11 cellular contexts compared by ENCODE assay signal in the genomic region with DNA sequence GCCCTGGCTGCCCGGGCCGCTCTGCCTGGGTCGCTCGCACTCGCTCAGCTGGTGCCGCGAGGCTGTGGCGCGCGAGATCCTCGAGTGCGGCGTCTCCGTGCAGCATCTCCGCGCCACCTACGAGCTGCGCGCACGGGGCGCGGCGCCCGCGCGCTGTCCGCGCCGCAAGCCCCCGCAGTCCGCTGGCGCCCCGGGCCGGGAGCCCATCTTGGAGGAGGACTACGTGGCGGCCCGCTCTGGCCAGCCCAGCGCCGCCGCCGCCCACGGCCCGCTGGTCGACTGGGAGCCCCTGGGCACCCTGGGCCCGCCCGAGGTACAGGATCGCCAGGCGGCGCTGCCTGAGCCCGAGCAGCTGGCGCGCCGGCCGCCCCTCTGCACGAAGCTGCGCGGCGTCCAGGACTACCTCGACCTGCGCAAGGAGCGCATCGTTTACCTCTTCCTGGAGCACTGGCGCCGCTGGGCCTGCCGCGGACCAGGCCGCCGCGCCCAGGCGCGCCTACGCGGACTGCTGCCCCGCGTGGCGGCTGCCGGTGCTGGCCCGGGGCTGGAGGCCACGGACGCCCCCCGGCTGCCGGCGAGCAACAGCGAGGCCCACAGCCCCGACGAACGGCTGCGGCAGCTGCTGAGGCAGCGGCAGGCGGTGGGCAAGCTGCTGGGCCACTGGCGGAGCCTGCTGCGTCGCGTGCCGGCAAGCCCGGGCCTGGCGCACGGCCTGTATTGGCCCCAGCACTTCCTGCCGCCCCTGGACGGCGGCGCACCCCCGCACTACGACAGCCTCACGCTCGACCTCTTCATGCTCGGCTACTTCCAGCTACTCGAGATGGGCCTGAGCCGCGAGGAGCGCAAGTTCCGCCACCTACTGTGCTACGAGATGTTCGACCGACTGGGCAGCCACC. TPM values are rescaled to one million over a fixed set of nuclear protein-coding genes. Genes with fewer than 3 reads are reported as not detected.
DNase-seq lines count a peak whose midpoint lies in the region; ATAC-seq, FAIRE-seq and TF ChIP-seq lines count a peak whose summit lies in the region.
"Had no signal": no experiment of that assay in that cellular context is flagged by ENCODE, and none has a peak within 500 bp of the region (broad histone marks: within the 10 kb centered on the region; RNA-seq: fewer than 3 reads in every experiment).

No MANE protein-coding gene starts in this region.

- H3K9ac ChIP-seq in keratinocyte (ENCODE audit: control insufficient read depth, extremely low read depth, insufficient read depth, low read length) = no peak overlapping the region

- peaks cover 6% of the 10 kb centered on the region for H3K4me1 Mint-ChIP-seq in activated naive CD8-positive, alpha-beta T cell treated with anti-CD3 and anti-CD28 coated beads for 36 hours

- dilution Hi-C loops in keratinocyte (cut with MboI; ENCODE audit: extremely low pct_ligation_motif_present, low sequenced_read_pairs) = no loop called here

- no peaks in the 10 kb centered on the region for H4K20me1 ChIP-seq in keratinocyte (ENCODE audit: control insufficient read depth, extremely low read depth, insufficient read depth, low read length)

- peak overlapping the region; percentile 22 for H3K4me2 ChIP-seq in keratinocyte (ENCODE audit: control insufficient read depth, extremely low read depth, insufficient read depth, low read depth, low read length)

- H3K27me3 Mint-ChIP-seq in activated naive CD8-positive, alpha-beta T cell treated with anti-CD3 and anti-CD28 coated beads for 36 hours = peaks cover 55% of the 10 kb centered on the region

- H3K27ac Mint-ChIP-seq in activated naive CD8-positive, alpha-beta T cell treated with anti-CD3 and anti-CD28 coated beads for 36 hours = no peak overlapping the region

- no peak overlapping the region for H3K4me3 ChIP-seq in H7 (ENCODE audit: insufficient read depth, low read depth, low read length)
- no peak overlapping the region for H3K4me3 ChIP-seq in keratinocyte (ENCODE audit: control insufficient read depth in 2 of 3, extremely low read depth in 1 of 3, insufficient read depth in 2 of 3, low read depth in 1 of 3, low read length in 3 of 3)
- H3K4me3 ChIP-seq in dorsolateral prefrontal cortex = peak overlapping the region in 1 of 59 donors; percentile 4

- H3K9me3 Mint-ChIP-seq in activated naive CD8-positive, alpha-beta T cell treated with anti-CD3 and anti-CD28 coated beads for 36 hours = no peaks in the 10 kb centered on the region

- ATAC-seq in HG03097 (IDR thresholded peaks at IDR 0.05; ENCODE audit: low FRiP score, unreplicated experiment) = no peak

- H3K36me3 ChIP-seq in H7 (replicated peaks; ENCODE audit: control insufficient read depth, insufficient read depth, low read length) = no peaks in the 10 kb centered on the region
- H3K36me3 ChIP-seq in keratinocyte (ENCODE audit: control insufficient read depth in 2 of 2, extremely low read depth in 1 of 2, insufficient read depth in 2 of 2, low read length in 2 of 2) = no peaks in the 10 kb centered on the region

- H3K4me3 Mint-ChIP-seq in activated naive CD8-positive, alpha-beta T cell treated with anti-CD3 and anti-CD28 coated beads for 36 hours = no peak overlapping the region

- DNase-seq in AG20443 (ENCODE audit: low spot score) (peak; percentile 48), H7 (peak; percentile 86), keratinocyte (ENCODE audit: low read depth, low spot score) (no peak), epidermal melanocyte (ENCODE audit: insufficient read length, low spot score) (no peak), dorsolateral prefrontal cortex (no peak), SW 1271 (lab: John Stamatoyannopoulos, UW) (no peak)
- peak; percentile 51 for DNase-seq in activated naive CD8-positive, alpha-beta T cell treated with anti-CD3 and anti-CD28 coated beads for 36 hours
- DNase-seq: esophagus squamous epithelium, left cardiac atrium had no signal

- H3K9me1 ChIP-seq in keratinocyte (ENCODE audit: control insufficient read depth, extremely low read depth, insufficient read depth, low read length) = no peaks in the 10 kb centered on the region

- no peaks in the 10 kb centered on the region for H3K36me3 Mint-ChIP-seq in activated naive CD8-positive, alpha-beta T cell treated with anti-CD3 and anti-CD28 coated beads for 36 hours

- no peaks in the 10 kb centered on the region for H3K4me1 ChIP-seq in keratinocyte (ENCODE audit: control insufficient read depth, extremely low read depth, insufficient read depth, low read length)

- H3K27me3 ChIP-seq in H7 (ENCODE audit: control insufficient read depth, insufficient read depth, low read length) = peaks cover under 1% of the 10 kb centered on the region; the same call in 1 of the 2 replicates
- H3K27me3 ChIP-seq in keratinocyte (ENCODE audit: control insufficient read depth, extremely low read depth, insufficient read depth, low read length) = peaks cover 37% of the 10 kb centered on the region
- peaks cover 0 to 83% (median 59%) of the 10 kb centered on the region in 45 donors for H3K27me3 ChIP-seq in dorsolateral prefrontal cortex

- intact Hi-C loops in dorsolateral prefrontal cortex (cut with DNase I) = no loop called here

- no peak for FAIRE-seq in keratinocyte (lab: Jason Lieb, UNC)

- no peaks in the 10 kb centered on the region for H3K9me3 ChIP-seq in keratinocyte (ENCODE audit: control insufficient read depth, low read depth, low read length)
- H3K9me3 ChIP-seq: esophagus squamous epithelium had no signal

- H2AFZ ChIP-seq in keratinocyte (ENCODE audit: control insufficient read depth, low read length) = peak overlapping the region; percentile 19

- H3K27ac ChIP-seq in keratinocyte (ENCODE audit: control insufficient read depth, insufficient read depth, low read length) (no peak overlapping the region), dorsolateral prefrontal cortex (no peak overlapping the region)
- H3K27ac ChIP-seq: esophagus squamous epithelium had no signal

- TF ChIP-seq CTCF in keratinocyte (optimal IDR thresholded peaks at IDR 0.05 in 1 of 3, IDR thresholded peaks at IDR 0.05 in 1 of 3, conservative IDR thresholded peaks at IDR 0.05 in 1 of 3; ENCODE audit: extremely low read depth in 1 of 3, insufficient read depth in 2 of 3, low read length in 3 of 3) (peak in 1 of 3 experiments; percentile 15), dorsolateral prefrontal cortex (IDR thresholded peaks at IDR 0.05 in 54 of 56, conservative IDR thresholded peaks at IDR 0.05 in 2 of 56; ENCODE audit: low read depth in 1 of 56, partially characterized antibody in 56 of 56) (no peak)

- no peaks in the 10 kb centered on the region for H3K79me2 ChIP-seq in keratinocyte (ENCODE audit: control insufficient read depth, insufficient read depth, low read length)

RNA-seq across cellular contexts. Expression of a gene that starts 10.9 kb away (rescaled TPM):
- total RNA-seq in H7 (2014; rRNA removed; shearing (Covaris generic)) = 5.4 and 15.7 TPM in 2 replicates
- 10 to 100 TPM; 64.7 to 67.8 TPM for total RNA-seq in activated naive CD8-positive, alpha-beta T cell treated with anti-CD3 and anti-CD28 coated beads for 36 hours
- polyA plus RNA-seq in keratinocyte = 12.2 to 35.8 TPM (median 12.4 TPM) in 3 replicates
- 7.1 TPM for polyA plus RNA-seq in keratinocyte (2011; ENCODE audit: low read depth)
- polyA plus RNA-seq in keratinocyte (2011; cell fraction: cytosol; rRNA removed) = 3.6 and 6.6 TPM in 2 replicates
- 100 and 140 TPM in 2 replicates for polyA plus RNA-seq in keratinocyte (2011; cell fraction: nucleus; rRNA removed)
- 16.7 and 29.9 TPM in 2 replicates for polyA plus RNA-seq in keratinocyte (2012; ENCODE audit: low replicate concordance)
- polyA minus RNA-seq in keratinocyte = 11.3 to 20.1 TPM (median 11.4 TPM) in 3 replicates
- 6.1 TPM for polyA minus RNA-seq in keratinocyte (2011; cell fraction: cytosol; rRNA and poly(A)+ RNA removed)
- polyA minus RNA-seq in keratinocyte (2011; cell fraction: nucleus; rRNA and poly(A)+ RNA removed) = 17.1 and 23.7 TPM in 2 replicates
- total RNA-seq in dorsolateral prefrontal cortex = 100 to 1,000 TPM in 3 of 120 experiments, 10 to 100 TPM in 117; 15.2 to 106 (median 54.0) TPM

RNA-seq across cellular contexts. Expression of a gene that starts 30.5 kb away (rescaled TPM):
- 8.7 and 9.3 TPM in 2 replicates for total RNA-seq in H7 (2014; rRNA removed; shearing (Covaris generic))
- total RNA-seq in activated naive CD8-positive, alpha-beta T cell treated with anti-CD3 and anti-CD28 coated beads for 36 hours = under 1 TPM; 0.39 to 0.44 TPM
- 0.47 to 3.6 TPM (median 1.2 TPM) in 3 replicates for polyA plus RNA-seq in keratinocyte
- 4.3 TPM for polyA plus RNA-seq in keratinocyte (2011; ENCODE audit: low read depth)
- 1.0 and 4.6 TPM in 2 replicates for polyA plus RNA-seq in keratinocyte (2011; cell fraction: cytosol; rRNA removed)
- 7.3 and 11.3 TPM in 2 replicates for polyA plus RNA-seq in keratinocyte (2011; cell fraction: nucleus; rRNA removed)
- polyA plus RNA-seq in keratinocyte (2012; ENCODE audit: low replicate concordance) = 2.4 and 17.9 TPM in 2 replicates
- 0.48 to 4.3 TPM (median 2.2 TPM) in 3 replicates for polyA minus RNA-seq in keratinocyte
- 13.4 TPM for polyA minus RNA-seq in keratinocyte (2011; cell fraction: cytosol; rRNA and poly(A)+ RNA removed)
- 3.1 and 3.3 TPM in 2 replicates for polyA minus RNA-seq in keratinocyte (2011; cell fraction: nucleus; rRNA and poly(A)+ RNA removed)
- 1 to 10 TPM in 40 of 120 experiments, under 1 TPM in 23, not detected in 57; 0.26 to 5.3 (median 1.2) TPM for total RNA-seq in dorsolateral prefrontal cortex
- total RNA-seq: HT1080 had no signal

RNA-seq across cellular contexts. Expression of a gene that starts 35.4 kb away (rescaled TPM):
- 0.04 and 0.62 TPM in 2 replicates for total RNA-seq in H7 (2014; rRNA removed; shearing (Covaris generic))
- not detected for total RNA-seq in activated naive CD8-positive, alpha-beta T cell treated with anti-CD3 and anti-CD28 coated beads for 36 hours
- polyA plus RNA-seq in keratinocyte = 30.1 to 51.6 TPM (median 33.9 TPM) in 3 replicates
- polyA plus RNA-seq in keratinocyte (2011; ENCODE audit: low read depth) = 20.4 TPM
- polyA plus RNA-seq in keratinocyte (2011; cell fraction: cytosol; rRNA removed) = 32.5 and 63.3 TPM in 2 replicates
- polyA plus RNA-seq in keratinocyte (2011; cell fraction: nucleus; rRNA removed) = 70.8 and 105 TPM in 2 replicates
- 52.0 and 70.3 TPM in 2 replicates for polyA plus RNA-seq in keratinocyte (2012; ENCODE audit: low replicate concordance)
- polyA minus RNA-seq in keratinocyte = 26.9 to 42.5 TPM (median 37.1 TPM) in 3 replicates
- polyA minus RNA-seq in keratinocyte (2011; cell fraction: cytosol; rRNA and poly(A)+ RNA removed) = 90.9 TPM
- polyA minus RNA-seq in keratinocyte (2011; cell fraction: nucleus; rRNA and poly(A)+ RNA removed) = 79.5 and 80.0 TPM in 2 replicates
- total RNA-seq in dorsolateral prefrontal cortex = under 1 TPM in 4 of 120 experiments, not detected in 116; 0.13 to 0.39 (median 0.26) TPM

RNA-seq across cellular contexts. Expression of a gene that starts 36.4 kb away (rescaled TPM):
- total RNA-seq in H7 (2014; rRNA removed; shearing (Covaris generic)) = 17.2 and 27.4 TPM in 2 replicates
- 1 to 10 TPM; 2.2 to 2.3 TPM for total RNA-seq in activated naive CD8-positive, alpha-beta T cell treated with anti-CD3 and anti-CD28 coated beads for 36 hours
- 11.8 to 27.7 TPM (median 13.4 TPM) in 3 replicates for polyA plus RNA-seq in keratinocyte
- 9.4 TPM for polyA plus RNA-seq in keratinocyte (2011; ENCODE audit: low read depth)
- polyA plus RNA-seq in keratinocyte (2011; cell fraction: cytosol; rRNA removed) = 5.3 and 11.5 TPM in 2 replicates
- 67.6 and 102 TPM in 2 replicates for polyA plus RNA-seq in keratinocyte (2011; cell fraction: nucleus; rRNA removed)
- polyA plus RNA-seq in keratinocyte (2012; ENCODE audit: low replicate concordance) = 20.7 and 21.6 TPM in 2 replicates
- 14.1 to 17.2 TPM (median 15.1 TPM) in 3 replicates for polyA minus RNA-seq in keratinocyte
- polyA minus RNA-seq in keratinocyte (2011; cell fraction: cytosol; rRNA and poly(A)+ RNA removed) = 19.6 TPM
- 41.2 and 42.0 TPM in 2 replicates for polyA minus RNA-seq in keratinocyte (2011; cell fraction: nucleus; rRNA and poly(A)+ RNA removed)
- total RNA-seq in dorsolateral prefrontal cortex = 100 to 1,000 TPM in 1 of 120 experiments, 10 to 100 TPM in 119; 15.9 to 101 (median 58.6) TPM

Comparison
In these comparisons a context has a peak if more than half of its experiments do, and no peak if none do; other contexts are left out.
1. DNase-seq: peak in AG20443 (single experiment), H7 (single experiment) and activated naive CD8-positive, alpha-beta T cell treated with anti-CD3 and anti-CD28 coated beads for 36 hours (single experiment); none in keratinocyte (single experiment), epidermal melanocyte (single experiment), dorsolateral prefrontal cortex (0 of 10) and SW 1271 (0 of 2).